ENCODE assay signal across 29 cellular contexts in the genomic region with DNA sequence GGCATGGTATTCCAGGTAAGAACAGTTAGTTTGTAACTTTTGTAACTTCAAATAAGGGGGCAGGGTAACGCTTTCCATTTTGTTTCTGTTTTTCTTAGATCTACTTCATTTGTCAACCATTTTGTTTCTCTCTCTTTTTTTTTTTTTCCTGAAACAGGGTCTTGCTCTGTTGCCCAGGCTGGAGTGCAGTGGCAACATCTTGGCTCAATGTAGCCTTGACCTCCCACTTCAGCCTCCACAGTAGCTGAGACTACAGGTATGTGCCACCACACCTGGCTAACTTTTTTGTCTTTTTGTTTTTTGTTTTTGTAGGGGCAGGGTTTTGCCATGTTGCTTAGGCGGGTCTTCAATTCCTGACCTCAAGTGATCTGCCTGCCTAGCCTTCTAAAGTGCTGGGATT.
"Had no signal": no experiment of that assay in that cellular context is flagged by ENCODE, and none has a peak within 500 bp of the region (broad histone marks: within the 10 kb centered on the region; RNA-seq: fewer than 3 reads in every experiment).

No MANE protein-coding gene starts in this region.

- H3K27me3 ChIP-seq: colonic mucosa, esophagus muscularis mucosa, esophagus squamous epithelium, foreskin keratinocyte, gastrocnemius medialis, gastroesophageal sphincter, heart left ventricle, heart right ventricle had no signal

- FAIRE-seq: colon, endometrium, endothelial cell of umbilical vein, frontal cortex had no signal

- H3K4me3 Mint-ChIP-seq: dendritic cell treated with granulocyte-macrophage colony-stimulating factor and Interleukin-4, amounts not matched to agents 40 ng/mL and 50 ng/mL, for 4 days; effector memory CD8-positive, alpha-beta T cell; endodermal cell had no signal

- H3K36me3 ChIP-seq: colonic mucosa, esophagus muscularis mucosa, esophagus squamous epithelium, gastrocnemius medialis, gastroesophageal sphincter, heart left ventricle, heart right ventricle had no signal

- ATAC-seq: effector memory CD8-positive, alpha-beta T cell; esophagus mucosa; foreskin keratinocyte; gastrocnemius medialis; gastroesophageal sphincter; heart left ventricle; heart right ventricle had no signal

- H3K9me3 ChIP-seq: colonic mucosa, esophagus muscularis mucosa, esophagus squamous epithelium, gastrocnemius medialis, gastroesophageal sphincter, heart left ventricle, heart right ventricle had no signal

- H3K27ac Mint-ChIP-seq: dendritic cell treated with granulocyte-macrophage colony-stimulating factor and Interleukin-4, amounts not matched to agents 40 ng/mL and 50 ng/mL, for 4 days; effector memory CD8-positive, alpha-beta T cell; endodermal cell had no signal

- H3K4me1 ChIP-seq: colonic mucosa, foreskin keratinocyte, gastrocnemius medialis had no signal

- DNase-seq: colonic mucosa; cortex of kidney; dermis blood vessel endothelial cell; dorsolateral prefrontal cortex; effector CD4-positive, alpha-beta T cell; effector CD8-positive, alpha-beta T cell; effector memory CD4-positive, alpha-beta T cell; effector memory CD8-positive, alpha-beta T cell; endodermal cell; erythroblast; esophagus squamous epithelium; foreskin fibroblast; foreskin keratinocyte; foreskin melanocyte; gastrocnemius medialis; glutamatergic neuron; head of caudate nucleus; heart left ventricle; heart right ventricle had no signal

- H3K27ac ChIP-seq: colonic mucosa, coronary artery, dorsolateral prefrontal cortex, epithelial cell of prostate, esophagus muscularis mucosa, esophagus squamous epithelium, foreskin keratinocyte, gastrocnemius medialis, gastroesophageal sphincter, heart right ventricle had no signal

- H3K4me3 ChIP-seq: colonic mucosa, coronary artery, dorsolateral prefrontal cortex, esophagus muscularis mucosa, esophagus squamous epithelium, gastrocnemius medialis, gastroesophageal sphincter, heart left ventricle, heart right ventricle had no signal

- H3K27me3 Mint-ChIP-seq: dendritic cell treated with granulocyte-macrophage colony-stimulating factor and Interleukin-4, amounts not matched to agents 40 ng/mL and 50 ng/mL, for 4 days had no signal

- H3K9me3 Mint-ChIP-seq: dendritic cell treated with granulocyte-macrophage colony-stimulating factor and Interleukin-4, amounts not matched to agents 40 ng/mL and 50 ng/mL, for 4 days; effector memory CD8-positive, alpha-beta T cell; endodermal cell had no signal
